ENCODE assay signal across 7 cellular contexts in the genomic region with DNA sequence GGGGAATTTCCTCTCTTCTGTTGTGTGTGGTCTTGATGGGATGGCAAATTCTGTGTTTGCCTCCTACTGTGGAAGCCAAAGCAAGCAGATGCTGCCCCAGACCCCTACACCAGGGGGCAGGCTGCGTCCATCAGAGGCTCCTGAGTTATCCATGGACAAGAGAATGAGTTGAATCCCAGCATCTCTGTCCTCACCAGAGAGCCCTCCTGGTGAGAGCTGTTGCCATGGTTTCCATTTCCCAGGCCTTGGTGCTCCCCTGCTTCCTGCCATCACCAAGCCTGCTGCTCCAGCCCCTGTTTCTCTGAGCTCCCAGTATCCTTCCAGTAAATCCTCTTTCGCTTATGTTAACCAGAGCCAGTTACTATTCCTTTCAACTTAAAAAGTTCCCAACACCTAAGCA.
DNase-seq lines count a peak whose midpoint lies in the region; ATAC-seq and TF ChIP-seq lines count a peak whose summit lies in the region.

No MANE protein-coding gene starts in this region.

- TF ChIP-seq CTCF in GM12873 (IDR thresholded peaks at IDR 0.05; ENCODE audit: insufficient read depth, low read depth, low read length, missing control alignments), result peak; percentile 76
- TF ChIP-seq CTCF in RWPE1 (conservative IDR thresholded peaks at IDR 0.05; ENCODE audit: low read depth), result peak; percentile 38; the same call in 1 of the 2 replicates
- peak; percentile 53 to 83 (median 69) for TF ChIP-seq CTCF in nephron (IDR thresholded peaks at IDR 0.05; ENCODE audit: unreplicated experiment in 3 of 3)

- no peak overlapping the region for H3K27ac Mint-ChIP-seq in nephron

- POLR2A ChIA-PET in RWPE1 (lab: Yijun Ruan, JAX; ENCODE audit: low non-redundant PET), result no interaction called here

- CTCF ChIA-PET in RWPE1 (lab: Yijun Ruan, JAX), result interaction anchor here (0.6 to 2.3 kb wide), 4 partner anchors 9 to 315 kb away, joined by 3 to 13 read pairs (median 4); no protein-coding TSS in a partner anchor

- H3K4me3 Mint-ChIP-seq in nephron, result no peak overlapping the region

- H3K4me1 Mint-ChIP-seq in nephron, result peaks cover 12% of the 10 kb centered on the region

- no peaks in the 10 kb centered on the region for H3K27me3 Mint-ChIP-seq in nephron (ENCODE audit: low read depth)

- no peaks in the 10 kb centered on the region for H3K36me3 Mint-ChIP-seq in nephron (ENCODE audit: low read depth)

- no peak for TF ChIP-seq POLR2A in erythroblast (IDR thresholded peaks at IDR 0.05; ENCODE audit: low read length)

- no peak overlapping the region for H3K27ac ChIP-seq in RWPE1

- ATAC-seq in HG02840 (IDR thresholded peaks at IDR 0.05; ENCODE audit: low FRiP score, unreplicated experiment) (no peak), HG02571 (IDR thresholded peaks at IDR 0.05; ENCODE audit: unreplicated experiment) (no peak)

- DNase-seq in LoVo (ENCODE audit: low spot score), result peak; percentile 33
- peak; percentile 70 for DNase-seq in RWPE1 (ENCODE audit: low spot score)
- DNase-seq in erythroblast (lab: John Stamatoyannopoulos, UW), result peak; percentile 23 to 55

- H3K9me3 Mint-ChIP-seq in nephron, result no peaks in the 10 kb centered on the region
